Comparison of ENCODE assay signal across 8 cellular contexts in genomic region chr6:6856538-6857523, GRCh38.
A peak's percentile ranks its signal among the peaks of the same experiment; 100 is the strongest.
DNase-seq lines count a peak whose midpoint lies in the region; ATAC-seq lines count a peak whose summit lies in the region.

No MANE protein-coding gene starts in this region.

- no peaks in the 10 kb centered on the region for H3K27me3 Mint-ChIP-seq in activated naive CD4-positive, alpha-beta T cell treated with anti-CD3 and anti-CD28 coated beads for 36 hours (ENCODE audit: low read depth)

- no peaks in the 10 kb centered on the region for H3K36me3 Mint-ChIP-seq in activated naive CD4-positive, alpha-beta T cell treated with anti-CD3 and anti-CD28 coated beads for 36 hours (ENCODE audit: low read depth)

- peaks cover 20% of the 10 kb centered on the region for H3K4me1 Mint-ChIP-seq in activated naive CD4-positive, alpha-beta T cell treated with anti-CD3 and anti-CD28 coated beads for 36 hours (ENCODE audit: low read depth)

- no peak overlapping the region for H3K4me3 ChIP-seq in iPS DF 6.9 (ENCODE audit: low read length)
- H3K4me3 ChIP-seq in effector memory CD4-positive, alpha-beta T cell (ENCODE audit: insufficient read depth, low read depth, low read length, poor library complexity, severe bottlenecking) = no peak overlapping the region

- peak overlapping the region; percentile 53 for H3K4me3 Mint-ChIP-seq in activated naive CD4-positive, alpha-beta T cell treated with anti-CD3 and anti-CD28 coated beads for 36 hours

- intact Hi-C loops in activated naive CD4-positive, alpha-beta T cell treated with anti-CD3 and anti-CD28 coated beads for 36 hours (cut with micrococcal nuclease) = loop anchor here (1.0 kb wide), 2 partner anchors 46 to 61 kb away; no protein-coding TSS in a partner anchor

- peak overlapping the region; percentile 80 for H3K27ac Mint-ChIP-seq in activated naive CD4-positive, alpha-beta T cell treated with anti-CD3 and anti-CD28 coated beads for 36 hours

- H3K27me3 ChIP-seq in iPS DF 6.9 (ENCODE audit: control insufficient read depth, insufficient read depth, low read length) = no peaks in the 10 kb centered on the region
- no peaks in the 10 kb centered on the region for H3K27me3 ChIP-seq in effector memory CD4-positive, alpha-beta T cell (replicated peaks; ENCODE audit: control insufficient read depth, insufficient read depth, low read length, poor library complexity, severe bottlenecking)

- ATAC-seq in GM18498 (IDR thresholded peaks at IDR 0.05; ENCODE audit: unreplicated experiment) (peak; percentile 89), HG02798 (IDR thresholded peaks at IDR 0.05; ENCODE audit: poor library complexity, unreplicated experiment) (peak; percentile 81)

- peaks cover 10% of the 10 kb centered on the region for H3K4me1 ChIP-seq in iPS DF 6.9 (ENCODE audit: control insufficient read depth, insufficient read depth, low read length)
- H3K4me1 ChIP-seq in effector memory CD4-positive, alpha-beta T cell (ENCODE audit: control insufficient read depth, insufficient read depth, low read length, poor library complexity, severe bottlenecking) = peaks cover 4% of the 10 kb centered on the region

- no peaks in the 10 kb centered on the region for H3K9me3 Mint-ChIP-seq in activated naive CD4-positive, alpha-beta T cell treated with anti-CD3 and anti-CD28 coated beads for 36 hours

- no peaks in the 10 kb centered on the region for H3K36me3 ChIP-seq in iPS DF 6.9 (ENCODE audit: control insufficient read depth, insufficient read depth, low read length)
- no peaks in the 10 kb centered on the region for H3K36me3 ChIP-seq in effector memory CD4-positive, alpha-beta T cell (ENCODE audit: control insufficient read depth, insufficient read depth, low read length)

- no peaks in the 10 kb centered on the region for H3K9me3 ChIP-seq in iPS DF 6.9 (ENCODE audit: control insufficient read depth, insufficient read depth, low read length)
- H3K9me3 ChIP-seq in effector memory CD4-positive, alpha-beta T cell (ENCODE audit: control insufficient read depth, low read length) = no peaks in the 10 kb centered on the region

- CTCF ChIA-PET in activated naive CD4-positive, alpha-beta T cell treated with anti-CD3 and anti-CD28 coated beads for 36 hours (lab: Charles Lee) = interaction anchor here (0.5 to 1.1 kb wide), 3 partner anchors 180 to 386 kb away, joined by 3 to 6 read pairs (median 3); no protein-coding TSS in a partner anchor

- no CpG with 5 or more reads among the region's 23 CpGs for WGBS in iPS DF 6.9 (ENCODE audit: insufficient coverage, insufficient read length)

- DNase-seq in NOMO-1 treated with dmso at 0.1 percent for 144 hours (lab: John Stamatoyannopoulos, UW; ENCODE audit: unreplicated experiment) (peak; percentile 36), iPS DF 6.9 (ENCODE audit: low read depth, low spot score) (peak; percentile 13), NCI-H2196 treated with DMSO at 0.1 percent for 48 hours (lab: John Stamatoyannopoulos, UW; ENCODE audit: unreplicated experiment) (no peak)
- peak; percentile 87 for DNase-seq in activated naive CD4-positive, alpha-beta T cell treated with anti-CD3 and anti-CD28 coated beads for 36 hours
- peak; percentile 12 to 28 (median 22) for DNase-seq in stimulated activated CD4-positive, alpha-beta T cell treated with anti-CD3 and anti-CD28 coated beads, Interleukin-1b, Interleukin-23, amount 100 ng/mL, for 24 hours (ENCODE audit: low read depth in 4 of 4, low spot score in 1 of 4)
- no peak for DNase-seq in effector memory CD4-positive, alpha-beta T cell

- H3K27ac ChIP-seq in iPS DF 6.9 (ENCODE audit: low read length) = no peak overlapping the region
- H3K27ac ChIP-seq in effector memory CD4-positive, alpha-beta T cell (ENCODE audit: insufficient read depth, low read length, poor library complexity, severe bottlenecking) = no peak overlapping the region

Comparison
In these comparisons a context has a peak if more than half of its experiments do, and no peak if none do; other contexts are left out.
1. DNase-seq: peak in NOMO-1 treated with dmso at 0.1 percent for 144 hours (single experiment), activated naive CD4-positive, alpha-beta T cell treated with anti-CD3 and anti-CD28 coated beads for 36 hours (single experiment), iPS DF 6.9 (single experiment) and stimulated activated CD4-positive, alpha-beta T cell treated with anti-CD3 and anti-CD28 coated beads, Interleukin-1b, Interleukin-23, amount 100 ng/mL, for 24 hours (4 of 4); none in effector memory CD4-positive, alpha-beta T cell (0 of 3) and NCI-H2196 treated with DMSO at 0.1 percent for 48 hours (single experiment).